Comparison of ENCODE assay signal across 29 cellular contexts in the genomic region with DNA sequence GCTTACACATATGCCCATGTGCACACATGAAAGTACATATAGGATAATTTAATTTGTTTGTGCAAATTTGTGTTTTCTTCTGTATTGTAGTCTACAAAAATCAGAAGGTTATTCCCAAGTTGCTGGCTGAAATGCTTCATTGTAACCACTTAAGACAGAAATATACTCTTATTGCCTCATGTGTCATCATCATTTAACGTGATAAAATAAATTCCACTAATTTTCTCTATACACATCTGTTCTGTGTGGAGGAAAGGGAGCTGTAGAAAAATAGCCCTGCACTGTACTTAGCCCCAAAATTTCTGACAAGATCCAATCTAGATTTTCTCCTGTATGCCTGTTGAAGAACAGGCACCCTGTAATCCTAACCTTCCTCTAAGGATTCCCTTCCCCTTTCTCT.
"Had no signal": no experiment of that assay in that cellular context is flagged by ENCODE, and none has a peak within 500 bp of the region (broad histone marks: within the 10 kb centered on the region; RNA-seq: fewer than 3 reads in every experiment).

No MANE protein-coding gene starts in this region.

- H3K36me3 ChIP-seq: neutrophil, ovary, right lobe of liver, sigmoid colon, suprapubic skin, tibial artery, transverse colon, upper lobe of right lung, uterus had no signal

- H3K9ac ChIP-seq: parathyroid adenoma had no signal

- DNase-seq: naive thymus-derived CD8-positive, alpha-beta T cell; nephron progenitor cell; nucleus accumbens; ovary; posterior cingulate gyrus; psoas muscle; right cardiac atrium; right lobe of liver; sigmoid colon; small intestine; stimulated activated CD4-positive, alpha-beta T cell treated with anti-CD3 and anti-CD28 coated beads, Interleukin-15, amount 100 ng/mL, for 24 hours; stimulated activated CD4-positive, alpha-beta T cell treated with anti-CD3 and anti-CD28 coated beads, Interleukin-2, amount 100 ng/mL, for 24 hours; stimulated activated CD4-positive, alpha-beta T cell treated with anti-CD3 and anti-CD28 coated beads, Interleukin-2, amount 100 ng/mL, for 48 hours; stimulated activated CD4-positive, alpha-beta T cell treated with anti-CD3 and anti-CD28 coated beads, Interleukin-4, amount 100 ng/mL, for 24 hours; stimulated activated CD8-positive, alpha-beta memory T cell treated with anti-CD3 and anti-CD28 coated beads, Interleukin-4, amount 100 ng/mL, for 48 hours; stimulated activated naive CD4-positive, alpha-beta T cell; stimulated activated naive CD8-positive, alpha-beta T cell treated with anti-CD3 and anti-CD28 coated beads, Interleukin-15, amount 100 ng/mL, for 72 hours; stimulated activated naive CD8-positive, alpha-beta T cell treated with anti-CD3 and anti-CD28 coated beads, Interleukin-15, Interleukin-2, amounts not matched to agents 100 U/mL and 50 U/mL, for 24 hours; substantia nigra; testis; tibial artery; transverse colon; upper lobe of right lung; uterus had no signal

- H3K27me3 ChIP-seq: neutrophil, ovary, right lobe of liver, sigmoid colon, suprapubic skin, testis, tibial artery, transverse colon, upper lobe of right lung, uterus had no signal

- H3K4me1 ChIP-seq: parathyroid adenoma, psoas muscle, right lobe of liver, sigmoid colon, suprapubic skin, testis, tibial artery, transverse colon, upper lobe of right lung, uterus had no signal

- ATAC-seq: naive thymus-derived CD8-positive, alpha-beta T cell; natural killer cell treated with Interleukin-12 subunit alpha and Interleukin-12 subunit beta and Interleukin-15 and Interleukin-18, amount 100 ng/mL, for 72 hours; psoas muscle; right cardiac atrium; right lobe of liver; stimulated activated memory B cell treated with anti-CD40 and anti-IgM and Interleukin-4, amounts not matched to agents 10 μg/mL and 1 μg/mL and 100 μg/mL, for 72 hours; stimulated activated naive CD8-positive, alpha-beta T cell treated with anti-CD3 and anti-CD28 coated beads, Interleukin-15, amount 100 ng/mL, for 72 hours; stimulated activated naive CD8-positive, alpha-beta T cell treated with anti-CD3 and anti-CD28 coated beads, Interleukin-15, Interleukin-2, amounts not matched to agents 100 U/mL and 50 U/mL, for 24 hours; upper lobe of right lung had no signal

- FAIRE-seq: small intestine had no signal

- H3K27ac ChIP-seq: neutrophil, ovary, parathyroid adenoma, psoas muscle, right lobe of liver, sigmoid colon, suprapubic skin, testis, tibial artery, transverse colon, upper lobe of right lung, uterus had no signal

- H3K9me3 ChIP-seq: neutrophil, ovary, psoas muscle, right lobe of liver, sigmoid colon, suprapubic skin, testis, tibial artery, transverse colon, upper lobe of right lung, uterus had no signal

- H3K79me2 ChIP-seq: parathyroid adenoma had no signal

- H2AFZ ChIP-seq: parathyroid adenoma had no signal

- H3K4me3 ChIP-seq: ovary, psoas muscle, right lobe of liver, sigmoid colon, suprapubic skin, testis, tibial artery, transverse colon, upper lobe of right lung, uterus had no signal
